Comparison of ENCODE assay signal across 1 cellular context in the genomic region with DNA sequence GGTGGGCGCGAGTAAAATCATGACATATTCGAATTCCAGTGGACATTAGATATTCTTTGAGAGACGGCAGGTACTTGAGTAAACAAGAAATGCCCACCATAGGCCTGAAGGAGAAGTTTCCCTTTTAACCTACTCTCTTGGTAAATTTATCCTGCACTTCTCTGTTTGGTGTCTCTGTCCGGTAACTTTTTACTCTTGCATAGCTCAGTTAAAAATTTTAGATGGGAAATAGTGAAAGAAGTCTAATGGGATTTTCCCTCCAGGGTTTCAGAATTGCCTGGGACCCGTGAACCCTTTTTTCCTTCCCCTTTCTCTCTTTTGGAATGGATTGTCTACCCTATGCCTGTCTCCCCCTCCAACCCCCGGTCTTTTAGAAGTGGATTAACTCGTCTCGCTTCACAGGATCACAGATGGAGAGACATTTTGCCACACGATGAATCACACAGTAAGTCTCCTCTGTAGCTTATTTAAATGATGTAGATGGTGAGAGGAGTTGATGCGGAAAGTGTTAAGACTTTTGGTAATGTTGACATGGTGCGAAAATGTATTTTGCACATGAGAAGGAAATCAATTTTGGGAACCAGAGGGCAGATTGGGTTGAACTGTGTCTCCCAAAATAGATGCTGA.
TF ChIP-seq lines count a peak whose summit lies in the region.

No MANE protein-coding gene starts in this region.

TF ChIP-seq in WTC11, 78 proteins besides CTCF, POLR2A, EP300 and RAD21 (continued from another document):
- TF ChIP-seq TCF7 (CRISPR knock-in tag; IDR thresholded peaks at IDR 0.05; ENCODE audit: low read depth), result no peak
